In genomic region chr13:37923236-37923635, GRCh38 we compare ENCODE assay signal across 1 cellular context.
TF ChIP-seq lines count a peak whose summit lies in the region.

No MANE protein-coding gene starts in this region.

TF ChIP-seq in K562, 482 proteins besides CTCF, POLR2A, EP300 and RAD21 (continued from another document and continues in another):
- TF ChIP-seq FOXM1 (IDR thresholded peaks at IDR 0.05; ENCODE audit: low read depth) (peak; percentile 51; the same call in 1 of the 2 replicates), FOXM1 (CRISPR knock-in tag; IDR thresholded peaks at IDR 0.05; ENCODE audit: low read depth) (no peak), HDAC1 (IDR thresholded peaks at IDR 0.05) (peak in 1 of 2 experiments; percentile 75; a peak in 2 of 4 replicates), CBX1 (IDR thresholded peaks at IDR 0.05; ENCODE audit: low read depth) (no peak), TEAD4 (IDR thresholded peaks at IDR 0.05; ENCODE audit: low read length) (peak; percentile 94), TEAD4 (CRISPR knock-in tag; IDR thresholded peaks at IDR 0.05; ENCODE audit: borderline replicate concordance) (no peak), SOX6 (IDR thresholded peaks at IDR 0.05) (peak; percentile 71), POLR2AphosphoS5 (IDR thresholded peaks at IDR 0.05; ENCODE audit: control insufficient read depth, insufficient read depth, low read depth, low read length) (peak; percentile 64), GATAD2B (IDR thresholded peaks at IDR 0.05; ENCODE audit: borderline replicate concordance) (no peak), ZNF717 (CRISPR knock-in tag; IDR thresholded peaks at IDR 0.05) (no peak), MLLT1 (IDR thresholded peaks at IDR 0.05) (peak in 1 of 2 experiments; percentile 92; a peak in 2 of 4 replicates), DPF2 (IDR thresholded peaks at IDR 0.05) (peak; percentile 88), SRF (CRISPR knock-in tag; IDR thresholded peaks at IDR 0.05) (peak in 1 of 2 experiments; percentile 85; a peak in 2 of 4 replicates), HMG20B (CRISPR knock-in tag; IDR thresholded peaks at IDR 0.05) (no peak), ESRRA (IDR thresholded peaks at IDR 0.05; ENCODE audit: borderline replicate concordance, low read depth) (peak; percentile 62; the same call in 1 of the 2 replicates), GATA2 (CRISPR knock-in tag; IDR thresholded peaks at IDR 0.05) (0 out of 2 replicates have a peak, but pooled peaks have one; percentile 16), STAT5B (CRISPR knock-in tag; IDR thresholded peaks at IDR 0.05) (no peak), HMBOX1 (IDR thresholded peaks at IDR 0.05) (peak; percentile 94), RBFOX2 (IDR thresholded peaks at IDR 0.05; ENCODE audit: low read depth, low read length) (no peak), MEF2A (IDR thresholded peaks at IDR 0.05; ENCODE audit: control insufficient read depth, low read depth, low read length) (0 out of 2 replicates have a peak, but pooled peaks have one; percentile 23), JUND (IDR thresholded peaks at IDR 0.05; ENCODE audit: borderline replicate concordance, low read depth, low read length) (peak; percentile 75; the same call in 1 of the 2 replicates), JUND (tag; IDR thresholded peaks at IDR 0.05; ENCODE audit: borderline replicate concordance, low read depth, low read length) (peak; percentile 73; the same call in 1 of the 3 replicates), MBD1 (CRISPR knock-in tag; IDR thresholded peaks at IDR 0.05) (no peak), ZNF584 (CRISPR knock-in tag; IDR thresholded peaks at IDR 0.05; ENCODE audit: low read depth) (peak; percentile 72; the same call in 1 of the 2 replicates), ZNF143 (CRISPR knock-in tag; IDR thresholded peaks at IDR 0.05) (no peak), SLC30A9 (CRISPR knock-in tag; IDR thresholded peaks at IDR 0.05) (no peak), MAFG (tag; conservative IDR thresholded peaks at IDR 0.05) (no peak), OTX1 (CRISPR knock-in tag; IDR thresholded peaks at IDR 0.05) (no peak), STAT5A (IDR thresholded peaks at IDR 0.05; ENCODE audit: borderline replicate concordance, low read length) (peak; percentile 72), ZBTB9 (CRISPR knock-in tag; IDR thresholded peaks at IDR 0.05) (no peak), ZNF511 (CRISPR knock-in tag; IDR thresholded peaks at IDR 0.05) (no peak), MTA2 (IDR thresholded peaks at IDR 0.05; ENCODE audit: low read depth) (peak; percentile 77), FOSL1 (tag; conservative IDR thresholded peaks at IDR 0.05) (peak; percentile 48; the same call in 1 of the 2 replicates), NCOA4 (IDR thresholded peaks at IDR 0.05; ENCODE audit: partially characterized antibody) (no peak), NR2C1 (IDR thresholded peaks at IDR 0.05) (no peak), NR2C1 (tag; IDR thresholded peaks at IDR 0.05) (no peak), HES1 (IDR thresholded peaks at IDR 0.05; ENCODE audit: low read depth) (peak; percentile 90), HDAC2 (IDR thresholded peaks at IDR 0.05) (peak; percentile 84), COPS2 (conservative IDR thresholded peaks at IDR 0.05) (no peak), SMAD1 (IDR thresholded peaks at IDR 0.05; ENCODE audit: low read depth, low read length, partially characterized antibody) (no peak), MAZ (CRISPR knock-in tag; conservative IDR thresholded peaks at IDR 0.05 in 1 of 2, IDR thresholded peaks at IDR 0.05 in 1 of 2) (0 out of 4 replicates have a peak, but pooled peaks of 1 of the 2 experiments have one; percentile 19), HEY1 (CRISPR knock-in tag; IDR thresholded peaks at IDR 0.05; ENCODE audit: borderline replicate concordance) (no peak), ZKSCAN1 (IDR thresholded peaks at IDR 0.05; ENCODE audit: low read depth, low read length) (no peak), IRF2 (CRISPR knock-in tag; IDR thresholded peaks at IDR 0.05) (no peak), KDM1A (IDR thresholded peaks at IDR 0.05) (peak; percentile 93 to 95), NCOR1 (IDR thresholded peaks at IDR 0.05) (peak; percentile 75), ZFP1 (CRISPR knock-in tag; IDR thresholded peaks at IDR 0.05) (no peak), PBX2 (CRISPR knock-in tag; IDR thresholded peaks at IDR 0.05; ENCODE audit: low read depth) (no peak), PBX2 (tag; conservative IDR thresholded peaks at IDR 0.05; ENCODE audit: low read depth) (0 out of 2 replicates have a peak, but pooled peaks have one; percentile 12), NFE2 (IDR thresholded peaks at IDR 0.05; ENCODE audit: low read depth) (no peak), SP2 (IDR thresholded peaks at IDR 0.05; ENCODE audit: extremely low read depth, low read depth, low read length, poor library complexity, severe bottlenecking) (no peak), TAL1 (IDR thresholded peaks at IDR 0.05) (peak; percentile 87), PPARD (CRISPR knock-in tag; IDR thresholded peaks at IDR 0.05) (no peak), PML (IDR thresholded peaks at IDR 0.05; ENCODE audit: low read length) (peak; percentile 79), HDAC3 (IDR thresholded peaks at IDR 0.05; ENCODE audit: borderline replicate concordance, partially characterized antibody) (peak; percentile 49), ZNF197 (CRISPR knock-in tag; IDR thresholded peaks at IDR 0.05; ENCODE audit: low read depth) (0 out of 2 replicates have a peak, but pooled peaks have one; percentile 51), TAF9B (IDR thresholded peaks at IDR 0.05; ENCODE audit: partially characterized antibody) (no peak), ZNF165 (CRISPR knock-in tag; IDR thresholded peaks at IDR 0.05; ENCODE audit: borderline replicate concordance) (no peak), STAG1 (CRISPR knock-in tag; IDR thresholded peaks at IDR 0.05; ENCODE audit: borderline replicate concordance) (no peak), MTA3 (IDR thresholded peaks at IDR 0.05; ENCODE audit: borderline replicate concordance) (no peak), GATAD2A (IDR thresholded peaks at IDR 0.05) (no peak), YY1 (IDR thresholded peaks at IDR 0.05; ENCODE audit: borderline replicate concordance in 1 of 3, control insufficient read depth in 1 of 3, extremely low read depth in 1 of 3, insufficient read depth in 3 of 3, insufficient read length in 1 of 3, insufficient replicate concordance in 2 of 3, low read depth in 1 of 3, low read length in 2 of 3) (no peak), CBFA2T3 (IDR thresholded peaks at IDR 0.05) (peak; percentile 92), AFF1 (IDR thresholded peaks at IDR 0.05; ENCODE audit: low read depth in 1 of 2, partially characterized antibody in 2 of 2) (peak in 1 of 2 experiments; percentile 49), ATF7 (IDR thresholded peaks at IDR 0.05) (peak; percentile 76), FUS (optimal IDR thresholded peaks at IDR 0.05; ENCODE audit: low read depth, low read length) (no peak)
